In genomic region chr2:174013310-174013751, GRCh38 we compare ENCODE assay signal across 9 cellular contexts. TPM values are rescaled to one million over a fixed set of nuclear protein-coding genes. Genes with fewer than 3 reads are reported as not detected.
DNase-seq lines count a peak whose midpoint lies in the region; ATAC-seq and TF ChIP-seq lines count a peak whose summit lies in the region.
"Had no signal": no experiment of that assay in that cellular context is flagged by ENCODE, and none has a peak within 500 bp of the region (broad histone marks: within the 10 kb centered on the region; RNA-seq: fewer than 3 reads in every experiment).

No MANE protein-coding gene starts in this region.

- POLR2A ChIA-PET in CD8-positive, alpha-beta memory T cell (lab: Charles Lee): no interaction called here

- peaks cover 0 to 11% (median 2%) of the 10 kb centered on the region in 3 donors for H3K4me1 Mint-ChIP-seq in CD8-positive, alpha-beta memory T cell

- H3K27me3 ChIP-seq in CD8-positive, alpha-beta memory T cell (ENCODE audit: insufficient read depth, low read length, poor library complexity, severe bottlenecking): no peaks in the 10 kb centered on the region
- no peaks in the 10 kb centered on the region for H3K27me3 ChIP-seq in psoas muscle (ENCODE audit: insufficient read depth in 3 of 3, low read length in 2 of 3)

- 48 to 70% (median 50%) methylated on average over 17 of the region's 17 CpGs for WGBS in adipose tissue, 3 donors
- 42 to 62% (median 43%) methylated on average over 17 of the region's 17 CpGs for WGBS in psoas muscle, 3 donors

- H3K9me3 Mint-ChIP-seq in CD8-positive, alpha-beta memory T cell: no peaks in the 10 kb centered on the region

- no peak for TF ChIP-seq CTCF in psoas muscle (IDR thresholded peaks at IDR 0.05)

- no peak overlapping the region for H3K4me3 ChIP-seq in CD8-positive, alpha-beta memory T cell (ENCODE audit: low read length)
- H3K4me3 ChIP-seq in psoas muscle: peak overlapping the region; percentile 65

- H3K4me3 Mint-ChIP-seq in CD8-positive, alpha-beta memory T cell: peak overlapping the region; percentile 4 to 84 (median 71)

- peaks cover 4 to 23% of the 10 kb centered on the region in 2 donors for H3K27me3 Mint-ChIP-seq in CD8-positive, alpha-beta memory T cell

- H3K27ac Mint-ChIP-seq in CD8-positive, alpha-beta memory T cell: peak overlapping the region in 3 of 8 donors; percentile 5 to 77 (median 30)

- intact Hi-C loops in psoas muscle (cut with DNase I): no loop called here

- no peaks in the 10 kb centered on the region for H3K9me3 ChIP-seq in CD8-positive, alpha-beta memory T cell (ENCODE audit: low read length)
- H3K9me3 ChIP-seq in psoas muscle: no peaks in the 10 kb centered on the region

- ATAC-seq in psoas muscle (peak; percentile 39 to 71 (median 56)), HG02973 (IDR thresholded peaks at IDR 0.05; ENCODE audit: unreplicated experiment) (no peak), SK-N-SH treated with all-trans-retinoic acid at 6 μM for 48 hours (no peak)

- no peaks in the 10 kb centered on the region for H3K36me3 ChIP-seq in CD8-positive, alpha-beta memory T cell (ENCODE audit: insufficient read depth, low read length)
- H3K36me3 ChIP-seq in psoas muscle (ENCODE audit: insufficient read depth in 1 of 2, low read depth in 1 of 2): no peaks in the 10 kb centered on the region

- H3K4me1 ChIP-seq in CD8-positive, alpha-beta memory T cell (ENCODE audit: insufficient read depth, low read length): no peaks in the 10 kb centered on the region
- no peaks in the 10 kb centered on the region for H3K4me1 ChIP-seq in psoas muscle

- CTCF ChIA-PET in CD8-positive, alpha-beta memory T cell (lab: Charles Lee): no interaction called here

- no peak overlapping the region for H3K27ac ChIP-seq in CD8-positive, alpha-beta memory T cell (ENCODE audit: low read depth, low read length)
- H3K27ac ChIP-seq in adipose tissue (ENCODE audit: low read depth, low read length) (peak overlapping the region; percentile 77), psoas muscle (peak overlapping the region; percentile 79)

- peaks cover 0 to 1% (median 0%) of the 10 kb centered on the region in 3 donors for H3K36me3 Mint-ChIP-seq in CD8-positive, alpha-beta memory T cell

- DNase-seq in CD8-positive, alpha-beta memory T cell: no peak
- DNase-seq in hepatic stellate cell (ENCODE audit: low spot score) (peak; percentile 45), psoas muscle (peak; percentile 50 to 79), NCI-H446 treated with DMSO at 0.1 percent for 48 hours (lab: John Stamatoyannopoulos, UW) (no peak), NCI-H1930 (lab: John Stamatoyannopoulos, UW) (no peak)
- DNase-seq: NCI-H526 treated with DMSO at 0.1 percent for 48 hours had no signal

TF ChIP-seq in SK-N-SH treated with all-trans-retinoic acid at 6 μM for 48 hours, 23 proteins besides CTCF, POLR2A, EP300 and RAD21:
- TF ChIP-seq OSR1 (CRISPR knock-in tag; IDR thresholded peaks at IDR 0.05) (no peak), CSRNP3 (CRISPR knock-in tag; IDR thresholded peaks at IDR 0.05) (no peak), PATZ1 (CRISPR knock-in tag; IDR thresholded peaks at IDR 0.05; ENCODE audit: borderline replicate concordance) (no peak), ZC3H10 (CRISPR knock-in tag; IDR thresholded peaks at IDR 0.05) (no peak), PPARA (CRISPR knock-in tag; IDR thresholded peaks at IDR 0.05; ENCODE audit: borderline replicate concordance) (no peak), ESRRG (CRISPR knock-in tag; IDR thresholded peaks at IDR 0.05) (no peak), ISL1 (CRISPR knock-in tag; IDR thresholded peaks at IDR 0.05) (no peak), CSDC2 (CRISPR knock-in tag; IDR thresholded peaks at IDR 0.05) (no peak), TOX (CRISPR knock-in tag; IDR thresholded peaks at IDR 0.05; ENCODE audit: borderline replicate concordance) (no peak), CREB5 (CRISPR knock-in tag; IDR thresholded peaks at IDR 0.05; ENCODE audit: low read depth) (no peak), ZNF70 (CRISPR knock-in tag; IDR thresholded peaks at IDR 0.05) (no peak), RARB (CRISPR knock-in tag; IDR thresholded peaks at IDR 0.05) (no peak)
TF ChIP-seq in SK-N-SH treated with all-trans-retinoic acid at 6 μM for 48 hours: peak in this region for 0.

RNA-seq across cellular contexts. Expression of gene SP3, which starts 48.2 kb away (rescaled TPM):
- total RNA-seq in CD8-positive, alpha-beta memory T cell: 10 to 100 TPM; 93.0 to 98.4 TPM
- polyA plus RNA-seq in CD8-positive, alpha-beta memory T cell: 61.0 TPM
- polyA plus RNA-seq in adipose tissue: 10 to 100 TPM; 11.4 to 26.9 (median 24.4) TPM
- 10 to 100 TPM; 38.2 to 52.0 (median 45.4) TPM for total RNA-seq in psoas muscle
- polyA plus RNA-seq in psoas muscle: 10 to 100 TPM; 13.9 to 23.1 (median 14.3) TPM

Comparison
In these comparisons a context has a peak if more than half of its experiments do, and no peak if none do; other contexts are left out.
1. DNase-seq: peak in hepatic stellate cell (single experiment) and psoas muscle (2 of 2); none in CD8-positive, alpha-beta memory T cell (0 of 5), NCI-H446 treated with DMSO at 0.1 percent for 48 hours (single experiment) and NCI-H1930 (0 of 2).
2. ATAC-seq: peak in psoas muscle (4 of 4); none in HG02973 (single experiment) and SK-N-SH treated with all-trans-retinoic acid at 6 μM for 48 hours (single experiment).